Comparison of ENCODE assay signal across 19 cellular contexts in genomic region chr6:38322123-38322522, GRCh38.
"Had no signal": no experiment of that assay in that cellular context is flagged by ENCODE, and none has a peak within 500 bp of the region (broad histone marks: within the 10 kb centered on the region; RNA-seq: fewer than 3 reads in every experiment).

No MANE protein-coding gene starts in this region.

- H3K27ac Mint-ChIP-seq: activated CD4-positive, alpha-beta T cell treated with anti-CD3 and anti-CD28 coated beads, Interleukin-2, amount 10 ng/mL, durations not matched to agents 7 days and 5 days; activated CD8-positive, alpha-beta T cell treated with anti-CD3 and anti-CD28 coated beads, Interleukin-2, amount 10 ng/mL, durations not matched to agents 7 days and 5 days; activated naive CD4-positive, alpha-beta T cell treated with anti-CD3 and anti-CD28 coated beads, Interleukin-2, amount 50 U/mL, for 24 hours; activated T-helper 1 cell treated with anti-CD3 and anti-CD28 coated beads, Interleukin-12 subunit alpha, Interleukin-12 subunit beta, Interleukin-2, Interleukin-4 antibody, amounts not matched to agents 30 ng/mL and 10 ng/mL and 1 ng/mL, durations not matched to agents 14 hours and 24 hours and 36 hours; naive thymus-derived CD4-positive, alpha-beta T cell; T-cell had no signal

- ATAC-seq: activated CD8-positive, alpha-beta T cell treated with anti-CD3 and anti-CD28 coated beads, Interleukin-2, amount 10 ng/mL, durations not matched to agents 7 days and 5 days; lower lobe of right lung; naive thymus-derived CD4-positive, alpha-beta T cell; right cardiac atrium; stimulated activated naive CD8-positive, alpha-beta T cell treated with anti-CD3 and anti-CD28 coated beads, Interleukin-15, Interleukin-2, amounts not matched to agents 100 U/mL and 50 U/mL, for 24 hours; T-cell had no signal

- H3K9me3 ChIP-seq: colonic mucosa, lower lobe of right lung, upper lobe of left lung had no signal

- FAIRE-seq: TTC549 had no signal

- H3K4me1 ChIP-seq: colonic mucosa, lower lobe of right lung had no signal

- DNase-seq: activated CD4-positive, alpha-beta T cell treated with anti-CD3 and anti-CD28 coated beads, Interleukin-2, amount 10 ng/mL, durations not matched to agents 7 days and 5 days; activated CD4-positive, CD25-positive, alpha-beta regulatory T cell treated with anti-CD3 and anti-CD28 coated beads, Interleukin-2, amount 50 U/mL, for 72 hours; activated CD8-positive, alpha-beta T cell treated with anti-CD3 and anti-CD28 coated beads, Interleukin-2, amount 10 ng/mL, durations not matched to agents 7 days and 5 days; activated gamma-delta T cell treated with Interleukin-2 at 50 U/mL for 16 hours; aorta; colonic mucosa; foreskin melanocyte; hippocampal formation; lower lobe of right lung; naive thymus-derived CD4-positive, alpha-beta T cell; right cardiac atrium; stimulated activated CD4-positive, alpha-beta T cell treated with anti-CD3 and anti-CD28 coated beads, Interleukin-4, amount 100 ng/mL, for 4 hours; stimulated activated naive CD8-positive, alpha-beta T cell treated with anti-CD3 and anti-CD28 coated beads, Interleukin-15, Interleukin-2, amounts not matched to agents 100 U/mL and 50 U/mL, for 24 hours; T-cell; upper lobe of left lung; WERI-Rb-1 had no signal

- H3K4me3 Mint-ChIP-seq: activated CD4-positive, alpha-beta T cell treated with anti-CD3 and anti-CD28 coated beads, Interleukin-2, amount 10 ng/mL, durations not matched to agents 7 days and 5 days; activated CD8-positive, alpha-beta T cell treated with anti-CD3 and anti-CD28 coated beads, Interleukin-2, amount 10 ng/mL, durations not matched to agents 7 days and 5 days; activated naive CD4-positive, alpha-beta T cell treated with anti-CD3 and anti-CD28 coated beads, Interleukin-2, amount 50 U/mL, for 24 hours; activated T-helper 1 cell treated with anti-CD3 and anti-CD28 coated beads, Interleukin-12 subunit alpha, Interleukin-12 subunit beta, Interleukin-2, Interleukin-4 antibody, amounts not matched to agents 30 ng/mL and 10 ng/mL and 1 ng/mL, durations not matched to agents 14 hours and 24 hours and 36 hours; naive thymus-derived CD4-positive, alpha-beta T cell; T-cell had no signal

- H3K27ac ChIP-seq: colonic mucosa, lower lobe of right lung, upper lobe of left lung, WERI-Rb-1 had no signal

- H3K4me1 Mint-ChIP-seq: activated CD4-positive, alpha-beta T cell treated with anti-CD3 and anti-CD28 coated beads, Interleukin-2, amount 10 ng/mL, durations not matched to agents 7 days and 5 days; activated naive CD4-positive, alpha-beta T cell treated with anti-CD3 and anti-CD28 coated beads, Interleukin-2, amount 50 U/mL, for 24 hours had no signal

- H3K36me3 ChIP-seq: colonic mucosa, lower lobe of right lung, upper lobe of left lung, WERI-Rb-1 had no signal

- H3K27me3 Mint-ChIP-seq: activated CD4-positive, alpha-beta T cell treated with anti-CD3 and anti-CD28 coated beads, Interleukin-2, amount 10 ng/mL, durations not matched to agents 7 days and 5 days; activated naive CD4-positive, alpha-beta T cell treated with anti-CD3 and anti-CD28 coated beads, Interleukin-2, amount 50 U/mL, for 24 hours; naive thymus-derived CD4-positive, alpha-beta T cell; T-cell had no signal

- H3K27me3 ChIP-seq: colonic mucosa, upper lobe of left lung had no signal

- H3K9me3 Mint-ChIP-seq: activated CD4-positive, alpha-beta T cell treated with anti-CD3 and anti-CD28 coated beads, Interleukin-2, amount 10 ng/mL, durations not matched to agents 7 days and 5 days; activated naive CD4-positive, alpha-beta T cell treated with anti-CD3 and anti-CD28 coated beads, Interleukin-2, amount 50 U/mL, for 24 hours; activated T-helper 1 cell treated with anti-CD3 and anti-CD28 coated beads, Interleukin-12 subunit alpha, Interleukin-12 subunit beta, Interleukin-2, Interleukin-4 antibody, amounts not matched to agents 30 ng/mL and 10 ng/mL and 1 ng/mL, durations not matched to agents 14 hours and 24 hours and 36 hours; naive thymus-derived CD4-positive, alpha-beta T cell; T-cell had no signal

- H3K4me3 ChIP-seq: colonic mucosa, lower lobe of right lung, upper lobe of left lung had no signal
